9 cellular contexts compared by ENCODE assay signal in the genomic region with DNA sequence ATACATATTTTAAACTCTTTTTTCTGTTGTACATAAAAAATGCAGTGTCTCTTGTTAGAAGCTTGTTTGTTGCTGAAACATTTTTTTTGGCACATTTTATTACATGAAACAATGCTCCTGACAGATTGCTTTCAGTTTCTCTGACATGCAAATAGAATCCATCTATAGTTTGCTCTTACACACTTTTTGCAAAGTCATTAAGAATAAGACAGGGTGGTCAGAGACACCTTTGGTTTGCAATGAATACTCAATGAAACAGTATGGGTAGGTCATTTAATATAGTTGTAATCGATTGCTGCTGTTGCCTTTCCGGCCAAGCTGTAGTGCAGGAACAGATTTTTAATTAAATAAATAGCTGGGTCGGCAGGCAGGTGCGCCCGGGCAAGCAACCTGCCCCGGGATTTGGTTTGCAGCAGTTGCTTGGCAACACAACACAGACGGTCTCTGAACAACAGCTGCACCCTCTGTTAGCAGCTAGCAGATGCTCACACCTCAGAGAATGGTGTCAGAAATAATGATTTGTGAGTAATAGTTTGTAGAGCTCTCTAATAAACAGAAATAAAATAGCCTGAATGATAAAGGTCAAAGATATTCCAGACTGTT.
DNase-seq lines count a peak whose midpoint lies in the region; ATAC-seq and TF ChIP-seq lines count a peak whose summit lies in the region.
"Had no signal": no experiment of that assay in that cellular context is flagged by ENCODE, and none has a peak within 500 bp of the region (broad histone marks: within the 10 kb centered on the region; RNA-seq: fewer than 3 reads in every experiment).

No MANE protein-coding gene starts in this region.

- peak; percentile 72 for DNase-seq in NCI-H128 (lab: John Stamatoyannopoulos, UW; ENCODE audit: unreplicated experiment)
- DNase-seq in neural progenitor cell (ENCODE audit: low spot score) = peak; percentile 60
- DNase-seq in mucosa of gallbladder (ENCODE audit: low spot score) = no peak
- no peak for DNase-seq in NCI-H1048 (lab: John Stamatoyannopoulos, UW)
- DNase-seq in activated CD8-positive, alpha-beta memory T cell treated with anti-CD3 and anti-CD28 coated beads, Interleukin-2, amount 50 U/mL, for 48 hours = no peak
- no peak for DNase-seq in activated T-cell treated with anti-CD3 and anti-CD28 coated beads, Interleukin-2, amount 50 U/mL, for 24 hours
- DNase-seq: naive B cell had no signal

- TF ChIP-seq CTCF in neural progenitor cell (IDR thresholded peaks at IDR 0.05) = no peak

- H3K4me1 ChIP-seq in neural progenitor cell = peaks cover 6% of the 10 kb centered on the region

- H4K20me1 ChIP-seq in neural progenitor cell (ENCODE audit: low read depth) = no peaks in the 10 kb centered on the region

- H2AFZ ChIP-seq in neural progenitor cell (replicated peaks) = no peak overlapping the region

- H3K4me3 ChIP-seq in neural progenitor cell = no peak overlapping the region

- H3K27ac ChIP-seq in neural progenitor cell = no peak overlapping the region

- no peak overlapping the region for H3K4me2 ChIP-seq in neural progenitor cell

- no peak overlapping the region for H3K27ac Mint-ChIP-seq in neural progenitor cell
- no peak overlapping the region for H3K27ac Mint-ChIP-seq in activated T-cell treated with anti-CD3 and anti-CD28 coated beads, Interleukin-2, amount 50 U/mL, for 24 hours
- H3K27ac Mint-ChIP-seq: naive B cell had no signal

- H3K36me3 Mint-ChIP-seq in neural progenitor cell = no peaks in the 10 kb centered on the region
- no peaks in the 10 kb centered on the region for H3K36me3 Mint-ChIP-seq in activated T-cell treated with anti-CD3 and anti-CD28 coated beads, Interleukin-2, amount 50 U/mL, for 24 hours (ENCODE audit: low read depth)
- H3K36me3 Mint-ChIP-seq: naive B cell had no signal

- ATAC-seq in GM19025 (IDR thresholded peaks at IDR 0.05; ENCODE audit: low read depth, unreplicated experiment) (peak; percentile 78), SK-N-SH treated with all-trans-retinoic acid at 6 μM for 48 hours (peak; percentile 68)

- no peaks in the 10 kb centered on the region for H3K36me3 ChIP-seq in neural progenitor cell

- H3K9me3 Mint-ChIP-seq in neural progenitor cell = peaks cover 8% of the 10 kb centered on the region
- peaks cover 7% of the 10 kb centered on the region for H3K9me3 Mint-ChIP-seq in activated T-cell treated with anti-CD3 and anti-CD28 coated beads, Interleukin-2, amount 50 U/mL, for 24 hours

- no peaks in the 10 kb centered on the region for H3K27me3 ChIP-seq in neural progenitor cell

- H3K4me3 Mint-ChIP-seq in neural progenitor cell = no peak overlapping the region
- H3K4me3 Mint-ChIP-seq in activated T-cell treated with anti-CD3 and anti-CD28 coated beads, Interleukin-2, amount 50 U/mL, for 24 hours = no peak overlapping the region

- no peaks in the 10 kb centered on the region for H3K79me2 ChIP-seq in neural progenitor cell (ENCODE audit: low read depth)

- no peaks in the 10 kb centered on the region for H3K27me3 Mint-ChIP-seq in neural progenitor cell (ENCODE audit: insufficient read depth, low read depth)
- H3K27me3 Mint-ChIP-seq in activated T-cell treated with anti-CD3 and anti-CD28 coated beads, Interleukin-2, amount 50 U/mL, for 24 hours = peaks cover 3% of the 10 kb centered on the region

- H3K9ac ChIP-seq in neural progenitor cell = no peak overlapping the region

- H3K9me3 ChIP-seq in neural progenitor cell (ENCODE audit: low read depth) = no peaks in the 10 kb centered on the region

- H3K4me1 Mint-ChIP-seq in neural progenitor cell = peaks cover 7% of the 10 kb centered on the region
- no peaks in the 10 kb centered on the region for H3K4me1 Mint-ChIP-seq in activated T-cell treated with anti-CD3 and anti-CD28 coated beads, Interleukin-2, amount 50 U/mL, for 24 hours (ENCODE audit: low read depth)
- H3K4me1 Mint-ChIP-seq: naive B cell had no signal

- H3F3A ChIP-seq in neural progenitor cell (ENCODE audit: low read depth) = no peaks in the 10 kb centered on the region

TF ChIP-seq in SK-N-SH treated with all-trans-retinoic acid at 6 μM for 48 hours, 23 proteins besides CTCF, POLR2A, EP300 and RAD21:
- TF ChIP-seq ZFP3 (CRISPR knock-in tag; IDR thresholded peaks at IDR 0.05) (no peak), TOX (CRISPR knock-in tag; IDR thresholded peaks at IDR 0.05; ENCODE audit: borderline replicate concordance) (no peak), SNAI2 (CRISPR knock-in tag; IDR thresholded peaks at IDR 0.05) (0 out of 2 replicates have a peak, but pooled peaks have one; percentile 91), RARB (CRISPR knock-in tag; IDR thresholded peaks at IDR 0.05) (no peak), POU6F1 (CRISPR knock-in tag; IDR thresholded peaks at IDR 0.05; ENCODE audit: borderline replicate concordance, low read depth) (no peak), OSR1 (CRISPR knock-in tag; IDR thresholded peaks at IDR 0.05) (no peak), CSRNP3 (CRISPR knock-in tag; IDR thresholded peaks at IDR 0.05) (no peak)

Comparison
In these comparisons a context has a peak if more than half of its experiments do, and no peak if none do; other contexts are left out.
1. DNase-seq: peak in NCI-H128 (single experiment) and neural progenitor cell (single experiment); none in mucosa of gallbladder (single experiment), NCI-H1048 (single experiment), activated CD8-positive, alpha-beta memory T cell treated with anti-CD3 and anti-CD28 coated beads, Interleukin-2, amount 50 U/mL, for 48 hours (single experiment) and activated T-cell treated with anti-CD3 and anti-CD28 coated beads, Interleukin-2, amount 50 U/mL, for 24 hours (single experiment).